ENCODE assay signal across 16 cellular contexts in the genomic region with DNA sequence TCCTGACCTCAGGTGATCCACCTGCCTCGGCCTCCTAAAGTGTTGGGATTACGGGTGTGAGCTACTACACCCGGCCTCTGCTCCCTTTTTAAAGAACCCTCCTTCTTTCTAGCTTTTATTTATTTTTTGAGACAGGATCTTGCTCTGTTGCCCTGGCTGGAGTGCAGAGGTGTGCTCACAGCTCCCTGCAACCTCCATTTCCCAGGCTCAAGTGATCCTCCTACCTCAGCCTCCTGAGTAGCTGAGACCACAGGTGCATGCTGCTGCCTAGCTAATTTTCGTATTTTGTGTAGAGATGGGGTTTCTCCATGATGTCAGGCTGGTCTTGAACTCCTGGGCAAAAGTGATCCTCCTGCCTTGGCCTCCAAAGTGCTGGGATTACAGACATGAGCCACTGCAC. TPM values are rescaled to one million over a fixed set of nuclear protein-coding genes. Genes with fewer than 3 reads are reported as not detected.
DNase-seq lines count a peak whose midpoint lies in the region; ATAC-seq, FAIRE-seq and TF ChIP-seq lines count a peak whose summit lies in the region.
"Had no signal": no experiment of that assay in that cellular context is flagged by ENCODE, and none has a peak within 500 bp of the region (broad histone marks: within the 10 kb centered on the region; RNA-seq: fewer than 3 reads in every experiment).

No MANE protein-coding gene starts in this region.

- 83% methylated on average over 4 of the region's 4 CpGs; no CpG with 5 or more reads in 1 of the 2 experiments for WGBS in H1 (ENCODE audit: extremely low coverage in 1 of 2, insufficient coverage in 1 of 2, insufficient read length in 1 of 2, insufficient replicate concordance in 2 of 2, low coverage in 1 of 2, low lambda C conversion rate in 2 of 2, missing lambda C conversion rate in 1 of 2), 2 experiments

- no peak overlapping the region for H3K4me2 ChIP-seq in H1 (ENCODE audit: insufficient read depth in 1 of 2, low read depth in 2 of 2, low read length in 2 of 2)

- DNase-seq in Caki2 (ENCODE audit: low read depth): peak; percentile 36
- no peak for DNase-seq in HFFc6
- DNase-seq in H1 (ENCODE audit: low read depth in 1 of 2, low spot score in 2 of 2): no peak
- DNase-seq in posterior vena cava (ENCODE audit: low spot score): peak; percentile 28
- no peak for DNase-seq in activated T-cell treated with anti-CD3 and anti-CD28 coated beads, Interleukin-2, amount 50 U/mL, for 1 hour
- DNase-seq in NCI-H345 treated with DMSO at 0.1 percent for 48 hours (lab: John Stamatoyannopoulos, UW; ENCODE audit: unreplicated experiment): no peak
- DNase-seq: CD4-positive, alpha-beta T cell; DMS79; HCEC 1CT; MG63; NCI-H1092; NCI-H146; NCI-H2081; NCI-H510A treated with DMSO at 0.1 percent for 48 hours had no signal

- H3K4me3 ChIP-seq in H1 (ENCODE audit: extremely low read depth in 1 of 4, insufficient read depth in 2 of 4, low read depth in 3 of 4, low read length in 4 of 4): no peak overlapping the region
- H3K4me3 ChIP-seq: MG63 had no signal

- TF ChIP-seq RAD21 in H1 (IDR thresholded peaks at IDR 0.05 in 1 of 2, conservative IDR thresholded peaks at IDR 0.05 in 1 of 2; ENCODE audit: low read depth in 2 of 2, low read length in 2 of 2): no peak

- peaks cover 15 to 32% (median 29%) of the 10 kb centered on the region in 4 experiments for H3K36me3 ChIP-seq in H1 (ENCODE audit: control insufficient read depth in 2 of 4, insufficient read depth in 4 of 4, low read length in 3 of 4)

- H3K18ac ChIP-seq in H1 (ENCODE audit: extremely low read depth, low read length): no peak overlapping the region

- H4K20me1 ChIP-seq in H1 (replicated peaks in 1 of 2; ENCODE audit: control insufficient read depth in 1 of 2, insufficient read depth in 2 of 2, low read length in 2 of 2): peaks cover 4 to 24% of the 10 kb centered on the region in 2 experiments

- H3K27ac Mint-ChIP-seq in HFFc6: peak overlapping the region; percentile 38; the same call in 1 of the 2 replicates
- H3K27ac Mint-ChIP-seq: CD4-positive, alpha-beta T cell had no signal

- H4K8ac ChIP-seq in H1 (ENCODE audit: extremely low read depth, insufficient read depth, low read length): no peak overlapping the region

- TF ChIP-seq CTCF in HFFc6 (IDR thresholded peaks at IDR 0.05): no peak
- no peak for TF ChIP-seq CTCF in H1 (IDR thresholded peaks at IDR 0.05; ENCODE audit: control extremely low read depth in 1 of 3, insufficient read depth in 1 of 3, low read depth in 1 of 3, low read length in 3 of 3)

- H3K9me3 Mint-ChIP-seq in HFFc6: no peaks in the 10 kb centered on the region
- H3K9me3 Mint-ChIP-seq: CD4-positive, alpha-beta T cell had no signal

- no peak for ATAC-seq in HG03469 (IDR thresholded peaks at IDR 0.05; ENCODE audit: unreplicated experiment)
- ATAC-seq: PC-3 had no signal

- H4K91ac ChIP-seq in H1 (replicated peaks; ENCODE audit: insufficient read length, low read length): no peak overlapping the region

- peaks cover 0 to 2% (median 0%) of the 10 kb centered on the region in 4 experiments; a peak in 1 of 7 replicates for H3K4me1 ChIP-seq in H1 (replicated peaks in 1 of 4; ENCODE audit: control insufficient read depth in 3 of 4, insufficient read depth in 4 of 4, low read length in 3 of 4)

- in situ Hi-C loops in Caki2 (cut with HindIII; ENCODE audit: low pct_unique_long_range_greater_than_20kb, low sequenced_read_pairs): no loop called here

- H3K9ac ChIP-seq in H1 (replicated peaks in 1 of 4; ENCODE audit: extremely low read depth in 1 of 4, low read depth in 3 of 4, low read length in 3 of 4): no peak overlapping the region

- intact Hi-C loops in posterior vena cava (cut with DNase I): no loop called here

- no peak overlapping the region for H3K14ac ChIP-seq in H1 (ENCODE audit: insufficient read length)

- H2BK12ac ChIP-seq in H1 (ENCODE audit: low read depth, low read length): no peak overlapping the region

- no peak overlapping the region for H3K27ac ChIP-seq in H1 (ENCODE audit: low read depth, low read length)

- FAIRE-seq in H1 (lab: Jason Lieb, UNC): no peak

- TF ChIP-seq EP300 in H1 (IDR thresholded peaks at IDR 0.05; ENCODE audit: borderline replicate concordance in 1 of 2, low read depth in 2 of 2, low read length in 2 of 2): no peak

- H3K27me3 ChIP-seq in H1 (replicated peaks in 1 of 4; ENCODE audit: control insufficient read depth in 3 of 4, extremely low read depth in 1 of 4, insufficient read depth in 3 of 4, low read length in 3 of 4): no peaks in the 10 kb centered on the region
- H3K27me3 ChIP-seq: MG63 had no signal

- no peak overlapping the region for H2BK20ac ChIP-seq in H1 (ENCODE audit: low read length)

- no peak overlapping the region for H2AK5ac ChIP-seq in H1 (ENCODE audit: low read depth, low read length)

- CTCF ChIA-PET in H1 (lab: Charles Lee; ENCODE audit: partially characterized antibody): interaction anchor here (0.8 to 6.6 kb wide), 12 partner anchors 8 to 111 kb away, joined by 3 to 68 read pairs (median 6); no protein-coding TSS in a partner anchor

- no peaks in the 10 kb centered on the region for H3K9me3 ChIP-seq in H1 (ENCODE audit: insufficient read depth in 2 of 2, low read depth in 1 of 2, low read length in 1 of 2)
- H3K9me3 ChIP-seq: MG63 had no signal

- H3K27me3 Mint-ChIP-seq in HFFc6 (ENCODE audit: insufficient read depth): peaks cover 20% of the 10 kb centered on the region
- H3K27me3 Mint-ChIP-seq: CD4-positive, alpha-beta T cell had no signal

- no peak overlapping the region for H3K23ac ChIP-seq in H1 (ENCODE audit: insufficient read length)

- no peak overlapping the region for H2BK5ac ChIP-seq in H1 (ENCODE audit: low read depth, low read length)

- peak overlapping the region; percentile 7; the same call in 1 of the 2 replicates for H3K4me3 Mint-ChIP-seq in HFFc6
- H3K4me3 Mint-ChIP-seq: CD4-positive, alpha-beta T cell had no signal

- H3K23me2 ChIP-seq in H1 (ENCODE audit: low read depth, low read length): no peaks in the 10 kb centered on the region

- no peak overlapping the region for H2BK15ac ChIP-seq in H1 (ENCODE audit: low read length)

- no peak overlapping the region for H4K5ac ChIP-seq in H1 (ENCODE audit: insufficient read length, low read depth, low read length)

- no peaks in the 10 kb centered on the region for H3K79me2 ChIP-seq in H1 (ENCODE audit: control insufficient read depth in 1 of 2, insufficient read depth in 2 of 2, low read length in 2 of 2)

- peaks cover 21% of the 10 kb centered on the region for H3K36me3 Mint-ChIP-seq in HFFc6 (ENCODE audit: low read depth)

- no peak overlapping the region for H2AFZ ChIP-seq in H1 (ENCODE audit: low read length)

- TF ChIP-seq POLR2A in H1 (IDR thresholded peaks at IDR 0.05; ENCODE audit: control extremely low read depth in 1 of 2, low read depth in 2 of 2, low read length in 2 of 2): no peak

- H3K4me1 Mint-ChIP-seq in HFFc6 (ENCODE audit: low read depth): peaks cover 7% of the 10 kb centered on the region

- no peak overlapping the region for H3K56ac ChIP-seq in H1 (replicated peaks; ENCODE audit: insufficient read length, low read depth, low read length)

- no peak overlapping the region for H3K4ac ChIP-seq in H1 (replicated peaks; ENCODE audit: insufficient read length, low read depth, low read length)

- H2BK120ac ChIP-seq in H1 (replicated peaks; ENCODE audit: low read depth, low read length): no peak overlapping the region

- POLR2A ChIA-PET in H1 (lab: Charles Lee; ENCODE audit: partially characterized antibody): interaction anchor here (0.7 to 28.5 kb wide), 13 partner anchors 8 to 129 kb away, joined by 3 to 449 read pairs (median 5); a partner anchor contains a TSS

- H3K79me1 ChIP-seq in H1 (ENCODE audit: low read depth, low read length): no peaks in the 10 kb centered on the region

TF ChIP-seq in H1, 55 proteins besides CTCF, POLR2A, EP300 and RAD21:
- TF ChIP-seq, protein P1, sequence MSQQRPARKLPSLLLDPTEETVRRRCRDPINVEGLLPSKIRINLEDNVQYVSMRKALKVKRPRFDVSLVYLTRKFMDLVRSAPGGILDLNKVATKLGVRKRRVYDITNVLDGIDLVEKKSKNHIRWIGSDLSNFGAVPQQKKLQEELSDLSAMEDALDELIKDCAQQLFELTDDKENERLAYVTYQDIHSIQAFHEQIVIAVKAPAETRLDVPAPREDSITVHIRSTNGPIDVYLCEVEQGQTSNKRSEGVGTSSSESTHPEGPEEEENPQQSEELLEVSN (IDR thresholded peaks at IDR 0.05): no peak
- TF ChIP-seq EGR1 (IDR thresholded peaks at IDR 0.05; ENCODE audit: borderline replicate concordance, low read depth, low read length) (no peak), POLR2AphosphoS5 (IDR thresholded peaks at IDR 0.05; ENCODE audit: low read depth, low read length) (0 out of 2 replicates have a peak, but pooled peaks have one; percentile 19), SIRT6 (IDR thresholded peaks at IDR 0.05; ENCODE audit: low read length) (no peak), CBX5 (IDR thresholded peaks at IDR 0.05; ENCODE audit: low read depth, low read length) (no peak)

RNA-seq across cellular contexts. Expression of a gene that starts 34.5 kb away (rescaled TPM):
- 2,344 and 2,977 TPM in 2 replicates for total RNA-seq in Caki2 (2014; rRNA removed; shearing (Covaris generic); ENCODE audit: low replicate concordance)
- 100 to 1,000 TPM; 335 to 562 (median 471) TPM for total RNA-seq in HFFc6 (2021; fragmentation: NEBNext Ultra II Directional; extraction: Animal tissue kit (Norgen Biotek cat#: 25700))
- total RNA-seq in H1 (2021; fragmentation: NEBNext Ultra II Directional; extraction: Animal tissue kit (Norgen Biotek cat#: 25700)): 975 and 986 TPM in 2 replicates
- polyA plus RNA-seq in H1 (2011; rRNA removed): 418 and 649 TPM in 2 replicates
- polyA plus RNA-seq in H1 (2011; cell fraction: cytosol; rRNA removed): 449 TPM
- polyA plus RNA-seq in H1 (2011; cell fraction: nucleus; rRNA removed): 987 TPM
- polyA plus RNA-seq in H1 (2012, experiment 1 of 2): 570 to 1,148 TPM (median 1,049 TPM) in 4 replicates
- polyA plus RNA-seq in H1 (2012, experiment 2 of 2): 841 TPM
- 760 TPM for polyA plus RNA-seq in H1 (2013, experiment 1 of 2)
- 785 TPM for polyA plus RNA-seq in H1 (2013, experiment 2 of 2)
- polyA minus RNA-seq in H1 (2011; rRNA and poly(A)+ RNA removed): 353 and 390 TPM in 2 replicates
- 430 TPM for polyA minus RNA-seq in H1 (2011; cell fraction: cytosol; rRNA and poly(A)+ RNA removed)
- polyA minus RNA-seq in H1 (2011; cell fraction: nucleus; rRNA and poly(A)+ RNA removed): 346 TPM
- total RNA-seq in posterior vena cava: 100 to 1,000 TPM; 123 to 125 TPM

Comparison
In these comparisons a context has a peak if more than half of its experiments do, and no peak if none do; other contexts are left out.
1. DNase-seq: peak in Caki2 (single experiment) and posterior vena cava (single experiment); none in HFFc6 (single experiment), H1 (0 of 2), activated T-cell treated with anti-CD3 and anti-CD28 coated beads, Interleukin-2, amount 50 U/mL, for 1 hour (single experiment) and NCI-H345 treated with DMSO at 0.1 percent for 48 hours (single experiment).